ENCODE assay signal across 27 cellular contexts in the genomic region with DNA sequence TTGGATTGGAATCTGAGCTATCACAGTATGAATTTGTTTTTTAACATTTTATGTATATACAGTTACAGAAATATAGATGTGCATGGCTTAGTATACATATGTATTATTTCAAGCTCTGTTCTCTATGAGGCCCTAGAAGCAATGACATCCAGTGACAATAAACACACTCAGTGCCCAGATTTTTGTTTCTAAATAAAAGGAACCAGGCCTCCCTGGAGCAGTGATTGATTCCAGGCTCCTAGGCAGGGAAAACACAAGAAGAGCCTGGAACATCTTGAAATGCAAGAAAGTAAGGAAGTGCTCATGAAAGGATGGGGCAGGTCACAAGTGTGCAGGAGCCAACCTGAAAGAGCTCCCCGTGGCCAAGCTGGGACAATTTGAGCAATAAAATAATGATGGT. TPM values are rescaled to one million over a fixed set of nuclear protein-coding genes. Genes with fewer than 3 reads are reported as not detected.
"Had no signal": no experiment of that assay in that cellular context is flagged by ENCODE, and none has a peak within 500 bp of the region (broad histone marks: within the 10 kb centered on the region; RNA-seq: fewer than 3 reads in every experiment).

No MANE protein-coding gene starts in this region.

- H3K9me3 Mint-ChIP-seq: immature natural killer cell; natural killer cell; stimulated activated memory B cell treated with anti-CD40 and anti-IgM and Interleukin-4, amounts not matched to agents 10 μg/mL and 1 μg/mL and 100 μg/mL, for 72 hours; stimulated activated naive CD8-positive, alpha-beta T cell treated with anti-CD3 and anti-CD28 coated beads, Interleukin-15, Interleukin-2, amounts not matched to agents 100 ng/mL and 50 ng/mL, for 24 hours; type B pancreatic cell had no signal

- H3K27me3 ChIP-seq: esophagus squamous epithelium, ovary, suprapubic skin had no signal

- H3K4me3 ChIP-seq: coronary artery, esophagus squamous epithelium, lower lobe of right lung, ovary, psoas muscle, skin epidermis, spleen, suprapubic skin had no signal

- H3K27ac Mint-ChIP-seq: immature natural killer cell; natural killer cell; stimulated activated memory B cell treated with anti-CD40 and anti-IgM and Interleukin-4, amounts not matched to agents 10 μg/mL and 1 μg/mL and 100 μg/mL, for 72 hours; stimulated activated naive CD8-positive, alpha-beta T cell treated with anti-CD3 and anti-CD28 coated beads, Interleukin-15, Interleukin-2, amounts not matched to agents 100 ng/mL and 50 ng/mL, for 24 hours; type B pancreatic cell had no signal

- DNase-seq: dermis blood vessel endothelial cell; effector memory CD4-positive, alpha-beta T cell; erythroblast; esophagus squamous epithelium; foreskin melanocyte; hypothalamus; immature natural killer cell; islet precursor cell; kidney glomerular epithelial cell; left ventricle myocardium superior; lower lobe of right lung; midbrain; natural killer cell; occipital lobe; ovary; posterior cingulate gyrus; psoas muscle; right cardiac atrium; spleen; stimulated activated CD4-positive, alpha-beta T cell treated with anti-CD3 and anti-CD28 coated beads, Interleukin-4, amount 100 ng/mL, for 4 hours had no signal

- H3K9me3 ChIP-seq: esophagus squamous epithelium, lower lobe of right lung, ovary, psoas muscle, spleen, suprapubic skin had no signal

- FAIRE-seq: endometrium had no signal

- H3K4me3 Mint-ChIP-seq: immature natural killer cell; natural killer cell; stimulated activated memory B cell treated with anti-CD40 and anti-IgM and Interleukin-4, amounts not matched to agents 10 μg/mL and 1 μg/mL and 100 μg/mL, for 72 hours; stimulated activated naive CD8-positive, alpha-beta T cell treated with anti-CD3 and anti-CD28 coated beads, Interleukin-15, Interleukin-2, amounts not matched to agents 100 ng/mL and 50 ng/mL, for 24 hours; type B pancreatic cell had no signal

- H3K4me1 Mint-ChIP-seq: immature natural killer cell; natural killer cell; stimulated activated memory B cell treated with anti-CD40 and anti-IgM and Interleukin-4, amounts not matched to agents 10 μg/mL and 1 μg/mL and 100 μg/mL, for 72 hours had no signal

- H3K36me3 ChIP-seq: esophagus squamous epithelium, lower lobe of right lung, ovary, spleen, suprapubic skin had no signal

- H3K27me3 Mint-ChIP-seq: type B pancreatic cell had no signal

- H3K4me1 ChIP-seq: esophagus squamous epithelium, lower lobe of right lung, psoas muscle, spleen, suprapubic skin had no signal

- H3K27ac ChIP-seq: coronary artery, esophagus squamous epithelium, lower lobe of right lung, ovary, psoas muscle, skin epidermis, spleen, suprapubic skin had no signal

- ATAC-seq: left ventricle myocardium superior; lower lobe of right lung; natural killer cell; psoas muscle; right cardiac atrium; stimulated activated memory B cell treated with anti-CD40 and anti-IgM and Interleukin-4, amounts not matched to agents 10 μg/mL and 1 μg/mL and 100 μg/mL, for 72 hours had no signal

- H3K36me3 Mint-ChIP-seq: immature natural killer cell; natural killer cell; stimulated activated memory B cell treated with anti-CD40 and anti-IgM and Interleukin-4, amounts not matched to agents 10 μg/mL and 1 μg/mL and 100 μg/mL, for 72 hours; type B pancreatic cell had no signal

RNA-seq across cellular contexts. Expression of gene CGNL1, which starts 18.5 kb away (rescaled TPM):
- total RNA-seq: natural killer cell had no signal
- polyA plus RNA-seq: immature natural killer cell had no signal
